In the genomic region with DNA sequence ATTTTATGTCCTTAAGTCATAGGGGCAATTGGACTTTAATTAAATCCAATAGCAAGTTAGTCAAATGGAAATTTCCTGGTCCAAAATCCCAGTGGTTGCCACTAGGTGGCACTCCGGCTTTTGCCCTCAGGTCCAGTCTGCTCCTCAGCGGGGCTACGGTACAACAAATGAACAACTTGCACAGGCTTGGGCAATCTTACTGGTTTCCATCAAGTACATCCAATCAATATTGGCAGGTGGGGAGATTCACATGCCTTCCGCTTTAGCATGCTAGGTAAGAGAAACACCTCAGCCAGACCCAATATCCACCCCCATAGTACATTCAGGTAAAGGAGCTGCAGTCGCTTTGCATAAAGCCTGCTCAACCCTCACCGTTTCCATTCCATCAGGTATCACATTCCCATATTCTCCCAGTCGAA, we compare ENCODE assay signal across 1 cellular context.
TF ChIP-seq lines count a peak whose summit lies in the region.

No MANE protein-coding gene starts in this region.

TF ChIP-seq in endothelial cell of umbilical vein, 7 proteins besides CTCF, POLR2A, EP300 and RAD21:
- no peak for TF ChIP-seq EZH2 (IDR thresholded peaks at IDR 0.05; ENCODE audit: borderline replicate concordance, low read depth, low read length, severe bottlenecking)
- TF ChIP-seq MYC (IDR thresholded peaks at IDR 0.05; ENCODE audit: low read depth, low read length) = no peak
- TF ChIP-seq, protein P1, sequence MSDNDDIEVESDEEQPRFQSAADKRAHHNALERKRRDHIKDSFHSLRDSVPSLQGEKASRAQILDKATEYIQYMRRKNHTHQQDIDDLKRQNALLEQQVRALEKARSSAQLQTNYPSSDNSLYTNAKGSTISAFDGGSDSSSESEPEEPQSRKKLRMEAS (IDR thresholded peaks at IDR 0.05; ENCODE audit: insufficient read depth, insufficient read length) = no peak
- no peak for TF ChIP-seq GATA2 (IDR thresholded peaks at IDR 0.05; ENCODE audit: insufficient read depth, insufficient read length, low read depth, low read length)
- TF ChIP-seq POLR2AphosphoS5 (IDR thresholded peaks at IDR 0.05; ENCODE audit: insufficient read depth, low read depth, low read length) = no peak
- no peak for TF ChIP-seq JUN (IDR thresholded peaks at IDR 0.05; ENCODE audit: borderline replicate concordance, insufficient read depth, insufficient read length, low read depth)
